ENCODE assay signal across 1 cellular context in genomic region chr20:20712004-20712473, GRCh38.
TF ChIP-seq lines count a peak whose summit lies in the region.

No MANE protein-coding gene starts in this region.

TF ChIP-seq in HepG2, 621 proteins besides CTCF, POLR2A, EP300 and RAD21 (continued from another document and continues in another):
- no peak for TF ChIP-seq ZNF446 (CRISPR knock-in tag; IDR thresholded peaks at IDR 0.05)
- TF ChIP-seq MLX (CRISPR knock-in tag; IDR thresholded peaks at IDR 0.05): no peak
- no peak for TF ChIP-seq STAT6 (CRISPR knock-in tag; IDR thresholded peaks at IDR 0.05; ENCODE audit: borderline replicate concordance)
- TF ChIP-seq E2F5 (CRISPR knock-in tag; conservative IDR thresholded peaks at IDR 0.05): no peak
- TF ChIP-seq CENPX (CRISPR knock-in tag; IDR thresholded peaks at IDR 0.05): no peak
- TF ChIP-seq ZNF367 (CRISPR knock-in tag; IDR thresholded peaks at IDR 0.05; ENCODE audit: borderline replicate concordance): no peak
- 0 out of 2 replicates have a peak, but pooled peaks have one; percentile 34 for TF ChIP-seq ZNF773 (CRISPR knock-in tag; IDR thresholded peaks at IDR 0.05; ENCODE audit: borderline replicate concordance)
- TF ChIP-seq REST (IDR thresholded peaks at IDR 0.05; ENCODE audit: borderline replicate concordance in 1 of 2, low read depth in 1 of 2, low read length in 2 of 2): no peak
- TF ChIP-seq SNAPC4 (CRISPR knock-in tag; IDR thresholded peaks at IDR 0.05): no peak
- no peak for TF ChIP-seq GABPA (IDR thresholded peaks at IDR 0.05; ENCODE audit: low read depth, low read length)
- TF ChIP-seq GABPA (CRISPR knock-in tag; IDR thresholded peaks at IDR 0.05; ENCODE audit: low read depth): no peak
- no peak for TF ChIP-seq AKAP8 (CRISPR knock-in tag; IDR thresholded peaks at IDR 0.05)
- TF ChIP-seq ZNF883 (CRISPR knock-in tag; IDR thresholded peaks at IDR 0.05; ENCODE audit: not compliant biosample characterization): peak; percentile 37
- TF ChIP-seq MLXIP (CRISPR knock-in tag; IDR thresholded peaks at IDR 0.05; ENCODE audit: borderline replicate concordance): no peak
- no peak for TF ChIP-seq CHCHD3 (CRISPR knock-in tag; IDR thresholded peaks at IDR 0.05)
- no peak for TF ChIP-seq ATF3 (CRISPR knock-in tag; IDR thresholded peaks at IDR 0.05)
- TF ChIP-seq PITX1 (CRISPR knock-in tag; IDR thresholded peaks at IDR 0.05): no peak
- TF ChIP-seq ZNF766 (CRISPR knock-in tag; IDR thresholded peaks at IDR 0.05; ENCODE audit: borderline replicate concordance): no peak
- TF ChIP-seq THAP9 (CRISPR knock-in tag; IDR thresholded peaks at IDR 0.05; ENCODE audit: borderline replicate concordance): no peak
- TF ChIP-seq NPAS2 (CRISPR knock-in tag; IDR thresholded peaks at IDR 0.05; ENCODE audit: borderline replicate concordance): no peak
- TF ChIP-seq ZNF891 (CRISPR knock-in tag; IDR thresholded peaks at IDR 0.05): no peak
- TF ChIP-seq RBFOX2 (IDR thresholded peaks at IDR 0.05; ENCODE audit: low read depth, low read length): no peak
- TF ChIP-seq SSRP1 (CRISPR knock-in tag; IDR thresholded peaks at IDR 0.05): no peak
- no peak for TF ChIP-seq AKNA (CRISPR knock-in tag; IDR thresholded peaks at IDR 0.05; ENCODE audit: borderline replicate concordance)
- TF ChIP-seq ARHGAP35 (CRISPR knock-in tag; IDR thresholded peaks at IDR 0.05; ENCODE audit: borderline replicate concordance): no peak
- TF ChIP-seq SIN3B (IDR thresholded peaks at IDR 0.05; ENCODE audit: low read length): no peak
